1 cellular context compared by ENCODE assay signal in the genomic region with DNA sequence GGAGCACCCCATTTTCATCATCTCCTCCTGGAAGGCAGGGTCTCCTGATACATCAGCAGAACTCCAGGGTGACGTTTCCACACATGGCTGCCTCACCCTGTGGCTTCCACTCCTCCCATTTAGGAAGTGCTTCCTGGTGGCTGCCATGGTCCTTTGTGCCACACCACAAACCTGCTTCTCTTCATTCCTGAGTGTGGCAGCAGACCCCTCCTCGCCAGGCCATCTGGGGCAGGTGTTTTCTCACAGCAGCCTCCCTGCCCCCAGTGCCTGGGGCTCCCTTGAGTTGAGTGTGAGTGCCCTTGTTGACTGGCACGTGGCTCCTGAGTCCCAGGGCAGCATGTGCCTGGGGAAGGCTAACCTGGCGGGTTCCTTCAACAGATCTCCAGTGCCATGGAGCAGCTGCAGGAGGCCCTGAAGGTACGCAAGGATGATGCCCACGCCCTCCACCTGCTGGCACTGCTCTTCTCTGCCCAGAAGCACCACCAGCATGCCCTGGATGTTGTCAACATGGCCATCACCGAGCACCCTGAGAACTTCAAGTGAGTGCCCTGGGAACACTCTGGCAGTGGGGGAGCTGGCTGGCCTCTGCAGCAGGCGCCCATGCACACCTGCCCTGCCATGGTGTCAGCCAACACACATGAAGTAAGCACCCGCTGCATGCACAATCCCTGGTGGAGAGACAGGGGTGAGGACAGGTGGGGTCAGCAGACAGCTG.
TF ChIP-seq lines count a peak whose summit lies in the region.

No MANE protein-coding gene starts in this region.

TF ChIP-seq in Ishikawa, 13 proteins besides CTCF, POLR2A, EP300 and RAD21 (continued from another document):
- TF ChIP-seq, protein P1, sequence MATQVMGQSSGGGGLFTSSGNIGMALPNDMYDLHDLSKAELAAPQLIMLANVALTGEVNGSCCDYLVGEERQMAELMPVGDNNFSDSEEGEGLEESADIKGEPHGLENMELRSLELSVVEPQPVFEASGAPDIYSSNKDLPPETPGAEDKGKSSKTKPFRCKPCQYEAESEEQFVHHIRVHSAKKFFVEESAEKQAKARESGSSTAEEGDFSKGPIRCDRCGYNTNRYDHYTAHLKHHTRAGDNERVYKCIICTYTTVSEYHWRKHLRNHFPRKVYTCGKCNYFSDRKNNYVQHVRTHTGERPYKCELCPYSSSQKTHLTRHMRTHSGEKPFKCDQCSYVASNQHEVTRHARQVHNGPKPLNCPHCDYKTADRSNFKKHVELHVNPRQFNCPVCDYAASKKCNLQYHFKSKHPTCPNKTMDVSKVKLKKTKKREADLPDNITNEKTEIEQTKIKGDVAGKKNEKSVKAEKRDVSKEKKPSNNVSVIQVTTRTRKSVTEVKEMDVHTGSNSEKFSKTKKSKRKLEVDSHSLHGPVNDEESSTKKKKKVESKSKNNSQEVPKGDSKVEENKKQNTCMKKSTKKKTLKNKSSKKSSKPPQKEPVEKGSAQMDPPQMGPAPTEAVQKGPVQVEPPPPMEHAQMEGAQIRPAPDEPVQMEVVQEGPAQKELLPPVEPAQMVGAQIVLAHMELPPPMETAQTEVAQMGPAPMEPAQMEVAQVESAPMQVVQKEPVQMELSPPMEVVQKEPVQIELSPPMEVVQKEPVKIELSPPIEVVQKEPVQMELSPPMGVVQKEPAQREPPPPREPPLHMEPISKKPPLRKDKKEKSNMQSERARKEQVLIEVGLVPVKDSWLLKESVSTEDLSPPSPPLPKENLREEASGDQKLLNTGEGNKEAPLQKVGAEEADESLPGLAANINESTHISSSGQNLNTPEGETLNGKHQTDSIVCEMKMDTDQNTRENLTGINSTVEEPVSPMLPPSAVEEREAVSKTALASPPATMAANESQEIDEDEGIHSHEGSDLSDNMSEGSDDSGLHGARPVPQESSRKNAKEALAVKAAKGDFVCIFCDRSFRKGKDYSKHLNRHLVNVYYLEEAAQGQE (IDR thresholded peaks at IDR 0.05; ENCODE audit: low read depth) = no peak
- TF ChIP-seq CEBPB (IDR thresholded peaks at IDR 0.05) (no peak), TAF1 (IDR thresholded peaks at IDR 0.05; ENCODE audit: low read depth) (no peak), TEAD4 (IDR thresholded peaks at IDR 0.05) (no peak), ZBTB7A (IDR thresholded peaks at IDR 0.05; ENCODE audit: low read depth) (no peak)
TF ChIP-seq in Ishikawa: peak in this region for 2.
